Comparison of ENCODE assay signal across 19 cellular contexts in the genomic region with DNA sequence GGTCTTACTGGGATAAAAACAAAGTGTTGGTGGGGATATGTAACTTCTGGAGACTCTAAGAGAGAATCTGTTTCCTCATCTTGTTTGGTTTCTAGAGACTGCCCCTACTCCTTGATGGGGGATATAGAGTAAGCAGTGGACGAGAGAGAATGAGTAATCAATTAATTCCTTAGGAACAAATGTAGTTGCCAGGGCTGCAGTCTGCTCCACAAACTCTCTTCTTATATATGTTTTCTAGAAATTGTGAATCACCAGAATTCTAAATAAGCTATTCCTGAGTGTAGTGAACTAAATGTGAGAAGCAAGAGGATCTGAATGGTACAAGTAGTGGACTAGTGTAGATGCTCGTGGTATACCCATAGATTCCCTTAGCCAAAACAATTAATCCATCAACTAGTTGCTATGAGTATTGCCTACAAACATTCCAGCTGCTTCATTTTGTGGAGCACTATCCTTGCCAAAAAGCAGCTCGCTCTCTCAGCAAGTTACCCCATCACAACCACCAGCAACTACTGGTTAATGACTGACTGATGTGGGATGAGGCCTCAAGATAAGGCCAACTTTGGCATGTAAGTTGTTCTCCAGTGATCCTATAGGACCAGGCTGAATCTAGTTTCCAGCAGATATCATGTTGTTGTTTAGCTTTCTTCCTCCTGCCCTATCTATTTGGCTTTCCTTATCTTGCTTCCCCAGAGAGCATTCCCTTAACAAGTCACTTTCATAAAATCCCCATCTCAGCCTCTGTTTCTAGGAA.
A peak's percentile ranks its signal among the peaks of the same experiment; 100 is the strongest.
DNase-seq lines count a peak whose midpoint lies in the region; ATAC-seq, FAIRE-seq and TF ChIP-seq lines count a peak whose summit lies in the region.
"Had no signal": no experiment of that assay in that cellular context is flagged by ENCODE, and none has a peak within 500 bp of the region (broad histone marks: within the 10 kb centered on the region; RNA-seq: fewer than 3 reads in every experiment).

No MANE protein-coding gene starts in this region.

- H3K27ac Mint-ChIP-seq in endodermal cell = no peak overlapping the region
- no peak overlapping the region for H3K27ac Mint-ChIP-seq in naive thymus-derived CD4-positive, alpha-beta T cell

- no peak overlapping the region for H3K4me3 Mint-ChIP-seq in endodermal cell
- no peak overlapping the region for H3K4me3 Mint-ChIP-seq in naive thymus-derived CD4-positive, alpha-beta T cell

- FAIRE-seq in keratinocyte (lab: Jason Lieb, UNC) = no peak

- H3K27ac ChIP-seq in endodermal cell (ENCODE audit: low read depth, low read length) = no peak overlapping the region
- no peak overlapping the region for H3K27ac ChIP-seq in keratinocyte (ENCODE audit: control insufficient read depth, insufficient read depth, low read length)
- no peak overlapping the region for H3K27ac ChIP-seq in naive thymus-derived CD4-positive, alpha-beta T cell (ENCODE audit: low read depth, low read length)
- H3K27ac ChIP-seq in A673 (ENCODE audit: low read depth, low read length, poor library complexity, severe bottlenecking) = no peak overlapping the region
- H3K27ac ChIP-seq: gastroesophageal sphincter, thoracic aorta had no signal

- DNase-seq in AG20443 (ENCODE audit: low spot score) (peak; percentile 39), OCI-M2 (lab: John Stamatoyannopoulos, UW; ENCODE audit: unreplicated experiment) (peak; percentile 68), endodermal cell (peak; percentile 66), keratinocyte (ENCODE audit: low read depth, low spot score) (no peak), GM19240 (ENCODE audit: insufficient read length, low spot score) (no peak), A673 (ENCODE audit: low spot score) (no peak)
- no peak for DNase-seq in stimulated activated CD4-positive, alpha-beta T cell treated with anti-CD3 and anti-CD28 coated beads, Interleukin-4, amount 100 ng/mL, for 24 hours
- no peak for DNase-seq in naive thymus-derived CD4-positive, alpha-beta T cell
- DNase-seq: activated CD4-positive, alpha-beta T cell treated with anti-CD3 and anti-CD28 coated beads, Interleukin-2, amount 50 U/mL, for 48 hours; activated naive CD4-positive, alpha-beta T cell treated with Interleukin-2 at 50 U/mL for 16 hours; activated T-cell treated with anti-CD3 and anti-CD28 coated beads, Interleukin-2, amount 50 U/mL, for 1 hour; AML-193; anterior cingulate cortex; NCI-H1436; NCI-H69; SHP77; T-helper 1 cell had no signal

- H3K4me1 Mint-ChIP-seq in endodermal cell = peaks cover 25% of the 10 kb centered on the region
- H3K4me1 Mint-ChIP-seq in naive thymus-derived CD4-positive, alpha-beta T cell = no peaks in the 10 kb centered on the region

- H3K4me1 ChIP-seq in endodermal cell (ENCODE audit: control insufficient read depth, insufficient read depth, low read length) = peaks cover 8% of the 10 kb centered on the region
- H3K4me1 ChIP-seq in keratinocyte (ENCODE audit: control insufficient read depth, extremely low read depth, insufficient read depth, low read length) = no peaks in the 10 kb centered on the region
- no peaks in the 10 kb centered on the region for H3K4me1 ChIP-seq in naive thymus-derived CD4-positive, alpha-beta T cell (ENCODE audit: control insufficient read depth in 2 of 2, insufficient read depth in 2 of 2, low read length in 2 of 2)
- H3K4me1 ChIP-seq in A673 (ENCODE audit: insufficient read depth, low read length, poor library complexity, severe bottlenecking) = no peaks in the 10 kb centered on the region
- H3K4me1 ChIP-seq: gastroesophageal sphincter had no signal

- no peaks in the 10 kb centered on the region for H4K20me1 ChIP-seq in keratinocyte (ENCODE audit: control insufficient read depth, extremely low read depth, insufficient read depth, low read length)

- peaks cover 9% of the 10 kb centered on the region for H3K36me3 Mint-ChIP-seq in endodermal cell (ENCODE audit: low read depth)
- H3K36me3 Mint-ChIP-seq in naive thymus-derived CD4-positive, alpha-beta T cell = peaks cover 0 to 6% (median 0%) of the 10 kb centered on the region in 5 donors

- intact Hi-C loops in naive thymus-derived CD4-positive, alpha-beta T cell (cut with micrococcal nuclease) = no loop called here
- intact Hi-C loops in A673 (cut with micrococcal nuclease; ENCODE audit: unreplicated experiment) = no loop called here

- H3K79me2 ChIP-seq in keratinocyte (ENCODE audit: control insufficient read depth, insufficient read depth, low read length) = no peaks in the 10 kb centered on the region

- H3K36me3 ChIP-seq in endodermal cell (ENCODE audit: control insufficient read depth, insufficient read depth, low read length) (no peaks in the 10 kb centered on the region), keratinocyte (ENCODE audit: control insufficient read depth in 2 of 2, extremely low read depth in 1 of 2, insufficient read depth in 2 of 2, low read length in 2 of 2) (no peaks in the 10 kb centered on the region), A673 (ENCODE audit: insufficient read depth, low read length, poor library complexity, severe bottlenecking) (no peaks in the 10 kb centered on the region)
- H3K36me3 ChIP-seq in naive thymus-derived CD4-positive, alpha-beta T cell (ENCODE audit: control insufficient read depth in 2 of 3, insufficient read depth in 3 of 3, low read length in 3 of 3) = no peaks in the 10 kb centered on the region
- H3K36me3 ChIP-seq: gastroesophageal sphincter, thoracic aorta had no signal

- no peak overlapping the region for H3K4me2 ChIP-seq in keratinocyte (ENCODE audit: control insufficient read depth, extremely low read depth, insufficient read depth, low read depth, low read length)

- H3K4me3 ChIP-seq in endodermal cell (ENCODE audit: low read length) = no peak overlapping the region
- H3K4me3 ChIP-seq in keratinocyte (ENCODE audit: control insufficient read depth in 2 of 3, extremely low read depth in 1 of 3, insufficient read depth in 2 of 3, low read depth in 1 of 3, low read length in 3 of 3) = no peak overlapping the region
- H3K4me3 ChIP-seq in naive thymus-derived CD4-positive, alpha-beta T cell (ENCODE audit: low read length) = no peak overlapping the region
- H3K4me3 ChIP-seq in A673 (ENCODE audit: low read depth, low read length, poor library complexity, severe bottlenecking) = no peak overlapping the region
- H3K4me3 ChIP-seq: gastroesophageal sphincter, thoracic aorta had no signal

- H3K27me3 ChIP-seq in endodermal cell (ENCODE audit: control insufficient read depth, insufficient read depth, low read length, poor library complexity, severe bottlenecking) (no peaks in the 10 kb centered on the region), keratinocyte (ENCODE audit: control insufficient read depth, extremely low read depth, insufficient read depth, low read length) (no peaks in the 10 kb centered on the region), A673 (replicated peaks; ENCODE audit: insufficient read depth, low read depth, low read length, poor library complexity) (no peaks in the 10 kb centered on the region)
- H3K27me3 ChIP-seq in naive thymus-derived CD4-positive, alpha-beta T cell (ENCODE audit: control insufficient read depth in 2 of 2, insufficient read depth in 2 of 2, low read length in 2 of 2) = no peaks in the 10 kb centered on the region
- H3K27me3 ChIP-seq: gastroesophageal sphincter had no signal

- no peak for ATAC-seq in naive thymus-derived CD4-positive, alpha-beta T cell
- ATAC-seq: gastroesophageal sphincter had no signal

- H3K27me3 Mint-ChIP-seq in endodermal cell (ENCODE audit: insufficient read depth) = no peaks in the 10 kb centered on the region
- H3K27me3 Mint-ChIP-seq in naive thymus-derived CD4-positive, alpha-beta T cell = no peaks in the 10 kb centered on the region

- POLR2A ChIA-PET in naive thymus-derived CD4-positive, alpha-beta T cell (lab: Charles Lee) = no interaction called here
- POLR2A ChIA-PET in A673 (lab: Charles Lee; ENCODE audit: low non-redundant PET) = no interaction called here

- dilution Hi-C loops in keratinocyte (cut with MboI; ENCODE audit: extremely low pct_ligation_motif_present, low sequenced_read_pairs) = no loop called here

- H3K9me3 ChIP-seq in endodermal cell (ENCODE audit: control insufficient read depth, low read length) = peaks cover 6% of the 10 kb centered on the region
- peaks cover 2% of the 10 kb centered on the region for H3K9me3 ChIP-seq in keratinocyte (ENCODE audit: control insufficient read depth, low read depth, low read length)
- H3K9me3 ChIP-seq in naive thymus-derived CD4-positive, alpha-beta T cell (ENCODE audit: control insufficient read depth in 2 of 3, low read length in 3 of 3) = no peaks in the 10 kb centered on the region
- no peaks in the 10 kb centered on the region for H3K9me3 ChIP-seq in A673 (ENCODE audit: low read depth, low read length, poor library complexity, severe bottlenecking)
- H3K9me3 ChIP-seq: gastroesophageal sphincter, thoracic aorta had no signal

- no peaks in the 10 kb centered on the region for H3K9me1 ChIP-seq in keratinocyte (ENCODE audit: control insufficient read depth, extremely low read depth, insufficient read depth, low read length)

- CTCF ChIA-PET in naive thymus-derived CD4-positive, alpha-beta T cell (lab: Charles Lee) = no interaction called here
- CTCF ChIA-PET in A673 (lab: Charles Lee) = no interaction called here

- H2AFZ ChIP-seq in keratinocyte (ENCODE audit: control insufficient read depth, low read length) = peak overlapping the region; percentile 33

- no peak overlapping the region for H3K9ac ChIP-seq in endodermal cell (ENCODE audit: extremely low read depth, low read length, poor library complexity, severe bottlenecking)
- H3K9ac ChIP-seq in keratinocyte (ENCODE audit: control insufficient read depth, extremely low read depth, insufficient read depth, low read length) = no peak overlapping the region

- BruUV-seq in A673 (replicated peaks; lab: Mats Ljungman, UMichigan) = no TSS peak

- WGBS in endodermal cell (ENCODE audit: insufficient coverage in 1 of 2, insufficient read length in 1 of 2), 2 experiments = 86% methylated on average over 3 of the region's 3 CpGs; no CpG with 5 or more reads in 1 of the 2 experiments

- H3K9me3 Mint-ChIP-seq in endodermal cell = peaks cover 9% of the 10 kb centered on the region
- peaks cover 0 to 22% (median 4%) of the 10 kb centered on the region in 11 donors for H3K9me3 Mint-ChIP-seq in naive thymus-derived CD4-positive, alpha-beta T cell

- no peak for TF ChIP-seq CTCF in endodermal cell (conservative IDR thresholded peaks at IDR 0.05)
- no peak for TF ChIP-seq CTCF in keratinocyte (optimal IDR thresholded peaks at IDR 0.05 in 1 of 3, IDR thresholded peaks at IDR 0.05 in 1 of 3, conservative IDR thresholded peaks at IDR 0.05 in 1 of 3; ENCODE audit: extremely low read depth in 1 of 3, insufficient read depth in 2 of 3, low read length in 3 of 3)
- TF ChIP-seq CTCF in A673 (conservative IDR thresholded peaks at IDR 0.05; ENCODE audit: low read depth, low read length) = no peak

Comparison
In these comparisons a context has a peak if more than half of its experiments do, and no peak if none do; other contexts are left out.
1. DNase-seq: peak in AG20443 (single experiment), OCI-M2 (single experiment) and endodermal cell (single experiment); none in keratinocyte (single experiment), GM19240 (single experiment), stimulated activated CD4-positive, alpha-beta T cell treated with anti-CD3 and anti-CD28 coated beads, Interleukin-4, amount 100 ng/mL, for 24 hours (single experiment), naive thymus-derived CD4-positive, alpha-beta T cell (0 of 9) and A673 (single experiment).